In the genomic region with DNA sequence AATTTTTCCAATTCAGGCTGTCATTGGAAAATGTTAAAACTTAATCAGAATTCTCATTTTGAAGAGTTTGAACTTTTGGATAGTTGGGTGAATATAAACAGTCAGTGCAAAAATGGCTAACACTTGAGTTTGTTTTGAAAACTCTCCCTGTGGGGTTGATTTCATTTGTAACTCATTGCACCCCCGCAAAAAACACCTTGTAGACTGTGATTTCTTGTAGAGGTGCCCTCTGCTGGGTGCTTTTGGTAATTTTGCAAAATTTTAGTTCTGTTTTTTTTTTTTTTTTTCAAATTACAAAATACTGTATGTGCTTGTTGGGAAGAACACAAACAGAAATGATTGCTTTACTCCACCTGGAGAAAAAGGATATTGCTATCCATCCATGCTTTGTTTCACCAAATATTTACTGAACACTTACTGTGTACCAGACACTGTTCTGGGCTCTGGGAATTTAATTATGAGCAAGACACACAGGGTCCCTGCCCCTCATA, we compare ENCODE assay signal across 8 cellular contexts. TPM values are rescaled to one million over a fixed set of nuclear protein-coding genes. Genes with fewer than 3 reads are reported as not detected.
DNase-seq lines count a peak whose midpoint lies in the region; ATAC-seq, FAIRE-seq and TF ChIP-seq lines count a peak whose summit lies in the region.

No MANE protein-coding gene starts in this region.

- H3K4me2 ChIP-seq in endothelial cell of umbilical vein (ENCODE audit: insufficient read depth, low read length): no peak overlapping the region

- TF ChIP-seq POLR2A in endothelial cell of umbilical vein (IDR thresholded peaks at IDR 0.05; ENCODE audit: low read depth, low read length): no peak

- H3K4me3 Mint-ChIP-seq in T-helper 17 cell: no peak overlapping the region

- peak; percentile 64 for DNase-seq in DMS53 (lab: John Stamatoyannopoulos, UW)
- peak; percentile 57 for DNase-seq in HS-27A (ENCODE audit: low read depth)
- DNase-seq in T-helper 17 cell: peak in 1 of 3 donors; percentile 36
- peak; percentile 68 for DNase-seq in endothelial cell of umbilical vein (ENCODE audit: low read depth, low spot score)
- peak in 1 of 6 donors; percentile 32 for DNase-seq in pancreas
- no peak for DNase-seq in NCI-H526 treated with DMSO at 0.1 percent for 48 hours (lab: John Stamatoyannopoulos, UW)
- no peak for DNase-seq in NCI-H187 (lab: John Stamatoyannopoulos, UW)

- H3K27ac ChIP-seq in endothelial cell of umbilical vein (ENCODE audit: insufficient read depth, low read depth, low read length) (peak overlapping the region; percentile 4), pancreas (peak overlapping the region in 2 of 4 donors; percentile 75 to 77)

- no TSS peak for BruUV-seq in endothelial cell of umbilical vein (replicated peaks; lab: Mats Ljungman, UMichigan)

- peaks cover 13% of the 10 kb centered on the region for H3K4me1 Mint-ChIP-seq in T-helper 17 cell

- intact Hi-C loops in endothelial cell of umbilical vein (cut with micrococcal nuclease) (loop anchor here (1.0 kb wide), 2 partner anchors 83 to 117 kb away; a partner anchor contains a TSS), pancreas (cut with DNase I) (no loop called here)

- H3K36me3 Mint-ChIP-seq in T-helper 17 cell (ENCODE audit: low read depth): peaks cover 12% of the 10 kb centered on the region

- H3K36me3 ChIP-seq in endothelial cell of umbilical vein (ENCODE audit: control insufficient read depth in 2 of 2, extremely low read depth in 1 of 2, insufficient read depth in 2 of 2, low read length in 2 of 2) (peaks cover 22 to 41% of the 10 kb centered on the region in 2 experiments), pancreas (peaks cover 2 to 49% (median 10%) of the 10 kb centered on the region in 3 donors)

- peak overlapping the region; percentile 93 for H3K27ac Mint-ChIP-seq in T-helper 17 cell

- H4K20me1 ChIP-seq in endothelial cell of umbilical vein (replicated peaks; ENCODE audit: control insufficient read depth, extremely low read depth, insufficient read depth, low read length): no peaks in the 10 kb centered on the region

- TF ChIP-seq CTCF in endothelial cell of umbilical vein (IDR thresholded peaks at IDR 0.05; ENCODE audit: extremely low read depth in 1 of 2, insufficient read depth in 1 of 2, low read depth in 1 of 2, low read length in 2 of 2): peak; percentile 40 to 43
- TF ChIP-seq CTCF in pancreas (IDR thresholded peaks at IDR 0.05): peak; percentile 24 to 46 (median 32)

- H3K4me1 ChIP-seq in endothelial cell of umbilical vein (ENCODE audit: control insufficient read depth, extremely low read depth, insufficient read depth, low read length): peaks cover 28% of the 10 kb centered on the region
- peaks cover 15 to 20% (median 20%) of the 10 kb centered on the region in 3 donors for H3K4me1 ChIP-seq in pancreas

- CTCF ChIA-PET in endothelial cell of umbilical vein (lab: Charles Lee): interaction anchor here (0.7 to 2.0 kb wide), 25 partner anchors 9 to 143 kb away, joined by 3 to 8 read pairs (median 4); no protein-coding TSS in a partner anchor

- 2 to 4% methylated on average over 1 of the region's 1 CpG for WGBS in pancreas, 2 donors

- no peaks in the 10 kb centered on the region for H3K9me3 ChIP-seq in T-helper 17 cell (ENCODE audit: control insufficient read depth, low read length, poor library complexity, severe bottlenecking)
- H3K9me3 ChIP-seq in endothelial cell of umbilical vein (replicated peaks; ENCODE audit: control insufficient read depth, insufficient read depth, low read length): no peaks in the 10 kb centered on the region
- H3K9me3 ChIP-seq in pancreas: no peaks in the 10 kb centered on the region

- no peaks in the 10 kb centered on the region for H3K27me3 ChIP-seq in endothelial cell of umbilical vein (ENCODE audit: control insufficient read depth in 2 of 2, insufficient read depth in 2 of 2, low read length in 2 of 2)
- no peaks in the 10 kb centered on the region for H3K27me3 ChIP-seq in pancreas

- H3K4me3 ChIP-seq in endothelial cell of umbilical vein (replicated peaks in 1 of 3; ENCODE audit: insufficient read depth in 1 of 3, low read depth in 1 of 3, low read length in 3 of 3): no peak overlapping the region
- no peak overlapping the region for H3K4me3 ChIP-seq in pancreas

- H3K27me3 Mint-ChIP-seq in T-helper 17 cell: no peaks in the 10 kb centered on the region

- dilution Hi-C loops in endothelial cell of umbilical vein (cut with MboI; ENCODE audit: extremely low pct_ligation_motif_present, low sequenced_read_pairs): no loop called here

- no peaks in the 10 kb centered on the region for H3K9me1 ChIP-seq in endothelial cell of umbilical vein (replicated peaks; ENCODE audit: control insufficient read depth, extremely low read depth, insufficient read depth, low read length)

- FAIRE-seq in endothelial cell of umbilical vein (lab: Jason Lieb, UNC) (peak; percentile 75), pancreas (lab: Jason Lieb, UNC) (no peak)

- no peak overlapping the region for H2AFZ ChIP-seq in endothelial cell of umbilical vein (ENCODE audit: low read depth, low read length)

- H3K9ac ChIP-seq in endothelial cell of umbilical vein (replicated peaks; ENCODE audit: extremely low read depth, insufficient read depth, low read length): no peak overlapping the region

- POLR2A ChIA-PET in endothelial cell of umbilical vein (lab: Charles Lee): no interaction called here

- H3K79me2 ChIP-seq in endothelial cell of umbilical vein (ENCODE audit: control insufficient read depth, insufficient read depth, low read length): no peaks in the 10 kb centered on the region

- peak; percentile 75 for ATAC-seq in T-helper 17 cell
- peak; percentile 30 to 69 (median 54) for ATAC-seq in pancreas
- no peak for ATAC-seq in HG03025 (IDR thresholded peaks at IDR 0.05; ENCODE audit: low FRiP score, unreplicated experiment)

TF ChIP-seq in endothelial cell of umbilical vein, 7 proteins besides CTCF, POLR2A, EP300 and RAD21:
- no peak for TF ChIP-seq GATA2 (IDR thresholded peaks at IDR 0.05; ENCODE audit: insufficient read depth, insufficient read length, low read depth, low read length)
- TF ChIP-seq, protein P1, sequence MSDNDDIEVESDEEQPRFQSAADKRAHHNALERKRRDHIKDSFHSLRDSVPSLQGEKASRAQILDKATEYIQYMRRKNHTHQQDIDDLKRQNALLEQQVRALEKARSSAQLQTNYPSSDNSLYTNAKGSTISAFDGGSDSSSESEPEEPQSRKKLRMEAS (IDR thresholded peaks at IDR 0.05; ENCODE audit: insufficient read depth, insufficient read length): no peak
- no peak for TF ChIP-seq FOS (IDR thresholded peaks at IDR 0.05; ENCODE audit: borderline replicate concordance, insufficient read depth, low read length)
TF ChIP-seq in endothelial cell of umbilical vein: peak in this region for 0.

RNA-seq across cellular contexts. Expression of a gene that starts 28.2 kb away (rescaled TPM):
- total RNA-seq in T-helper 17 cell: 100 to 1,000 TPM; 109 to 122 TPM
- total RNA-seq in endothelial cell of umbilical vein: 245 and 273 TPM in 2 replicates
- polyA plus RNA-seq in endothelial cell of umbilical vein: 110 and 131 TPM in 2 replicates
- 137 and 144 TPM in 2 replicates for polyA plus RNA-seq in endothelial cell of umbilical vein (2011; cell fraction: cytosol; rRNA removed)
- polyA plus RNA-seq in endothelial cell of umbilical vein (2011; cell fraction: nucleus; rRNA removed): 112 and 115 TPM in 2 replicates
- 238 and 247 TPM in 2 replicates for polyA plus RNA-seq in endothelial cell of umbilical vein (2012)
- 204 and 222 TPM in 2 replicates for polyA minus RNA-seq in endothelial cell of umbilical vein
- polyA minus RNA-seq in endothelial cell of umbilical vein (2011; cell fraction: cytosol; rRNA and poly(A)+ RNA removed): 198 TPM
- 64.3 and 74.5 TPM in 2 replicates for polyA minus RNA-seq in endothelial cell of umbilical vein (2011; cell fraction: nucleus; rRNA and poly(A)+ RNA removed)
- total RNA-seq in pancreas: 100 to 1,000 TPM in 2 of 6 donors, 10 to 100 TPM in 4; 50.5 to 119 (median 70.9) TPM
- polyA plus RNA-seq in pancreas: 10 to 100 TPM; 51.1 to 73.0 TPM

Comparison
In these comparisons a context has a peak if more than half of its experiments do, and no peak if none do; other contexts are left out.
1. DNase-seq: peak in DMS53 (single experiment), HS-27A (single experiment) and endothelial cell of umbilical vein (single experiment); none in NCI-H526 treated with DMSO at 0.1 percent for 48 hours (single experiment) and NCI-H187 (0 of 2).